ENCODE assay signal across 4 cellular contexts in the genomic region with DNA sequence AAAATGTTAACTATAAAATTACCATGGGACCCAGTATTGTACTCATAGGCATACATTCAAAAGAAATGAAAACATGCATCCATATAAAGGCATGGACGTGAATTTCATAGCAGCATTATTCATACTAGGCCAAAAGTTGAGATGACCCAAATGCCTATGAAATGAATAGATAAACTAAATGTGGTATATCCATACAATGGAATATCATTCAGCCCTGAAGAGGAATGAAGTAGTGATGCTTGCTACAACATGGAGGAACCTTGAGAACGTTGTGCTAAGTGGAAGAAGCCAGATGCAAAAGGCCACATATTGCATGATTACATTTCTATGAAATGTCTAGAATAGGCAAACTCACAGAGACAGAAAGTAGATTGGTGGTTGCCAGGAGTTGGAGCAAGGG.
TF ChIP-seq lines count a peak whose summit lies in the region.

No MANE protein-coding gene starts in this region.

TF ChIP-seq in SK-N-SH treated with all-trans-retinoic acid at 6 μM for 48 hours, 23 proteins besides CTCF, POLR2A, EP300 and RAD21:
- TF ChIP-seq ZNF8 (CRISPR knock-in tag; IDR thresholded peaks at IDR 0.05), result peak; percentile 97
- no peak for TF ChIP-seq ZNF70 (CRISPR knock-in tag; IDR thresholded peaks at IDR 0.05)

TF ChIP-seq in SK-N-SH, 30 proteins besides CTCF, POLR2A, EP300 and RAD21:
- TF ChIP-seq RCOR1 (IDR thresholded peaks at IDR 0.05; ENCODE audit: low read length), result no peak
- TF ChIP-seq POLR2AphosphoS5 (IDR thresholded peaks at IDR 0.05; ENCODE audit: low read depth, low read length), result no peak
- TF ChIP-seq ELF1 (IDR thresholded peaks at IDR 0.05), result no peak
- no peak for TF ChIP-seq GATA2 (CRISPR knock-in tag; IDR thresholded peaks at IDR 0.05)
- TF ChIP-seq YY1 (IDR thresholded peaks at IDR 0.05; ENCODE audit: low read depth), result no peak
- TF ChIP-seq MEF2A (IDR thresholded peaks at IDR 0.05; ENCODE audit: borderline replicate concordance, low read depth), result no peak
- no peak for TF ChIP-seq TEAD4 (IDR thresholded peaks at IDR 0.05; ENCODE audit: borderline replicate concordance, insufficient read depth)

TF ChIP-seq in WTC11, 78 proteins besides CTCF, POLR2A, EP300 and RAD21:
- no peak for TF ChIP-seq OVOL2 (CRISPR knock-in tag; IDR thresholded peaks at IDR 0.05; ENCODE audit: borderline replicate concordance)
- TF ChIP-seq, protein P1, sequence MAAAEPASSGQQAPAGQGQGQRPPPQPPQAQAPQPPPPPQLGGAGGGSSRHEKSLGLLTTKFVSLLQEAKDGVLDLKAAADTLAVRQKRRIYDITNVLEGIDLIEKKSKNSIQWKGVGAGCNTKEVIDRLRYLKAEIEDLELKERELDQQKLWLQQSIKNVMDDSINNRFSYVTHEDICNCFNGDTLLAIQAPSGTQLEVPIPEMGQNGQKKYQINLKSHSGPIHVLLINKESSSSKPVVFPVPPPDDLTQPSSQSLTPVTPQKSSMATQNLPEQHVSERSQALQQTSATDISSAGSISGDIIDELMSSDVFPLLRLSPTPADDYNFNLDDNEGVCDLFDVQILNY (CRISPR knock-in tag; IDR thresholded peaks at IDR 0.05), result no peak
- TF ChIP-seq ZNF671 (CRISPR knock-in tag; IDR thresholded peaks at IDR 0.05), result no peak
- TF ChIP-seq TEAD4 (CRISPR knock-in tag; IDR thresholded peaks at IDR 0.05), result no peak
- no peak for TF ChIP-seq GRHL2 (CRISPR knock-in tag; IDR thresholded peaks at IDR 0.05; ENCODE audit: insufficient replicate concordance, severe bottlenecking)
- TF ChIP-seq GTF2I (CRISPR knock-in tag; conservative IDR thresholded peaks at IDR 0.05), result peak; percentile 55; the same call in 1 of the 2 replicates
- no peak for TF ChIP-seq ZNF423 (CRISPR knock-in tag; IDR thresholded peaks at IDR 0.05)

TF ChIP-seq in H1, 55 proteins besides CTCF, POLR2A, EP300 and RAD21:
- TF ChIP-seq RNF2 (IDR thresholded peaks at IDR 0.05; ENCODE audit: borderline replicate concordance, low read depth, low read length, missing control alignments, poor library complexity, severe bottlenecking) (no peak), POLR2AphosphoS5 (IDR thresholded peaks at IDR 0.05; ENCODE audit: low read depth, low read length) (no peak), KDM1A (IDR thresholded peaks at IDR 0.05; ENCODE audit: borderline replicate concordance, low read length) (peak; percentile 75; the same call in 1 of the 2 replicates), CBX8 (IDR thresholded peaks at IDR 0.05; ENCODE audit: borderline replicate concordance, low read depth, low read length) (no peak)
